ENCODE assay signal across 8 cellular contexts in genomic region chr12:48000878-48001321, GRCh38. TPM values are rescaled to one million over a fixed set of nuclear protein-coding genes. Genes with fewer than 3 reads are reported as not detected.
DNase-seq lines count a peak whose midpoint lies in the region; ATAC-seq and TF ChIP-seq lines count a peak whose summit lies in the region.

No MANE protein-coding gene starts in this region.

- no peak overlapping the region for H3K4ac ChIP-seq in IMR-90 (ENCODE audit: low read depth, low read length)

- H3K4me3 ChIP-seq in CD8-positive, alpha-beta T cell (ENCODE audit: low read depth, low read length): no peak overlapping the region
- peak overlapping the region; percentile 26; the same call in 1 of the 2 replicates for H3K4me3 ChIP-seq in IMR-90 (ENCODE audit: insufficient read depth, low read depth, low read length)
- peak overlapping the region; percentile 44 to 56 for H3K4me3 ChIP-seq in right atrium auricular region
- H3K4me3 ChIP-seq in skeletal muscle cell (ENCODE audit: low read depth, low read length): peak overlapping the region; percentile 53

- H3K27me3 ChIP-seq in CD8-positive, alpha-beta T cell (ENCODE audit: insufficient read depth, low read length): peaks cover 46% of the 10 kb centered on the region
- H3K27me3 ChIP-seq in IMR-90 (ENCODE audit: control insufficient read depth, insufficient read depth, low read length): peaks cover 78% of the 10 kb centered on the region
- H3K27me3 ChIP-seq in right atrium auricular region: peaks cover 10 to 26% of the 10 kb centered on the region in 2 donors

- H3K27me3 Mint-ChIP-seq in CD8-positive, alpha-beta T cell (ENCODE audit: low read depth): peaks cover 75% of the 10 kb centered on the region
- H3K27me3 Mint-ChIP-seq in activated T-helper 1 cell treated with anti-CD3 and anti-CD28 coated beads, Interleukin-12 subunit alpha, Interleukin-12 subunit beta, Interleukin-2, Interleukin-4 antibody, amounts not matched to agents 30 ng/mL and 10 ng/mL and 1 ng/mL, durations not matched to agents 14 hours and 24 hours and 36 hours (ENCODE audit: insufficient read depth): peaks cover 86% of the 10 kb centered on the region

- peaks cover 6% of the 10 kb centered on the region; the same call in 1 of the 2 replicates for H4K20me1 ChIP-seq in IMR-90 (ENCODE audit: insufficient read depth, low read length)

- no peak overlapping the region for H2BK15ac ChIP-seq in IMR-90 (ENCODE audit: low read depth, low read length)

- intact Hi-C loops in CD8-positive, alpha-beta T cell (cut with DNase I, micrococcal nuclease): no loop called here
- intact Hi-C loops in IMR-90 (cut with micrococcal nuclease): no loop called here
- intact Hi-C loops in activated T-helper 1 cell treated with anti-CD3 and anti-CD28 coated beads, Interleukin-12 subunit alpha, Interleukin-12 subunit beta, Interleukin-2, Interleukin-4 antibody, amounts not matched to agents 30 ng/mL and 10 ng/mL and 1 ng/mL, durations not matched to agents 14 hours and 24 hours and 36 hours (cut with micrococcal nuclease): loop anchor here (5.0 kb wide), 3 partner anchors 166 to 976 kb away; partner anchors contain the start of genes CCDC184 and WNT1

- H3K79me1 ChIP-seq in IMR-90 (ENCODE audit: low read depth in 1 of 2, low read length in 2 of 2): no peaks in the 10 kb centered on the region

- dilution Hi-C loops in IMR-90 (cut with HindIII; ENCODE audit: low sequenced_read_pairs, unreplicated experiment): no loop called here

- BruUV-seq in IMR-90 (replicated peaks; lab: Mats Ljungman, UMichigan): no TSS peak

- no peak overlapping the region for H3K9ac ChIP-seq in IMR-90 (ENCODE audit: low read depth, low read length)

- TF ChIP-seq POLR2A in IMR-90 (IDR thresholded peaks at IDR 0.05; ENCODE audit: low read depth, low read length): no peak

- no peak overlapping the region for H2AK9ac ChIP-seq in IMR-90 (replicated peaks; ENCODE audit: low read depth, low read length, poor library complexity)

- no peak overlapping the region for H2BK120ac ChIP-seq in IMR-90 (ENCODE audit: low read depth, low read length)

- no peak overlapping the region for H3K27ac Mint-ChIP-seq in CD8-positive, alpha-beta T cell
- no peak overlapping the region for H3K27ac Mint-ChIP-seq in activated T-helper 1 cell treated with anti-CD3 and anti-CD28 coated beads, Interleukin-12 subunit alpha, Interleukin-12 subunit beta, Interleukin-2, Interleukin-4 antibody, amounts not matched to agents 30 ng/mL and 10 ng/mL and 1 ng/mL, durations not matched to agents 14 hours and 24 hours and 36 hours

- no peak overlapping the region for H3K18ac ChIP-seq in IMR-90 (ENCODE audit: low read depth, low read length)

- H2BK20ac ChIP-seq in IMR-90 (ENCODE audit: low read depth, low read length): no peak overlapping the region

- POLR2A ChIA-PET in CD8-positive, alpha-beta T cell (lab: Charles Lee): no interaction called here
- POLR2A ChIA-PET in IMR-90 (lab: Charles Lee; ENCODE audit: unreplicated experiment): no interaction called here

- no peaks in the 10 kb centered on the region for H3K36me3 Mint-ChIP-seq in CD8-positive, alpha-beta T cell
- H3K36me3 Mint-ChIP-seq in activated T-helper 1 cell treated with anti-CD3 and anti-CD28 coated beads, Interleukin-12 subunit alpha, Interleukin-12 subunit beta, Interleukin-2, Interleukin-4 antibody, amounts not matched to agents 30 ng/mL and 10 ng/mL and 1 ng/mL, durations not matched to agents 14 hours and 24 hours and 36 hours (ENCODE audit: low read depth): no peaks in the 10 kb centered on the region

- no peaks in the 10 kb centered on the region for H3K36me3 ChIP-seq in CD8-positive, alpha-beta T cell (ENCODE audit: insufficient read depth, low read length)
- H3K36me3 ChIP-seq in IMR-90 (ENCODE audit: control insufficient read depth, insufficient read depth, low read length): no peaks in the 10 kb centered on the region
- no peaks in the 10 kb centered on the region for H3K36me3 ChIP-seq in right atrium auricular region

- ATAC-seq in CD8-positive, alpha-beta T cell: no peak
- ATAC-seq in IMR-90 (ENCODE audit: low read depth) (peak; percentile 54), HG02642 (IDR thresholded peaks at IDR 0.05; ENCODE audit: poor library complexity, unreplicated experiment) (no peak), GM18517 (IDR thresholded peaks at IDR 0.05; ENCODE audit: unreplicated experiment) (no peak), HG03280 (IDR thresholded peaks at IDR 0.05; ENCODE audit: unreplicated experiment) (no peak)

- H2AFZ ChIP-seq in IMR-90 (replicated peaks; ENCODE audit: low read length, poor library complexity): peak overlapping the region; percentile 92

- CTCF ChIA-PET in CD8-positive, alpha-beta T cell (lab: Charles Lee): no interaction called here
- CTCF ChIA-PET in IMR-90 (lab: Yijun Ruan, JAX): interaction anchor here (1.5 kb wide), 1 partner anchor 9 kb away, joined by 3 read pairs; no protein-coding TSS in a partner anchor

- TF ChIP-seq RAD21 in IMR-90 (IDR thresholded peaks at IDR 0.05; ENCODE audit: low read length): no peak

- H3K9me3 ChIP-seq in CD8-positive, alpha-beta T cell (ENCODE audit: low read length): no peaks in the 10 kb centered on the region
- H3K9me3 ChIP-seq in IMR-90 (ENCODE audit: control insufficient read depth, insufficient read depth, low read length) (no peaks in the 10 kb centered on the region), right atrium auricular region (no peaks in the 10 kb centered on the region)

- no peak overlapping the region for H4K91ac ChIP-seq in IMR-90 (ENCODE audit: insufficient read depth, low read depth, low read length)

- H3K27ac ChIP-seq in CD8-positive, alpha-beta T cell (ENCODE audit: low read depth, low read length): no peak overlapping the region
- H3K27ac ChIP-seq in IMR-90 (ENCODE audit: insufficient read depth, low read length) (no peak overlapping the region), right atrium auricular region (peak overlapping the region in 1 of 2 donors; percentile 45)

- DNase-seq in CD8-positive, alpha-beta T cell: no peak
- DNase-seq in IMR-90 (peak; percentile 47), right atrium auricular region (ENCODE audit: low spot score) (no peak), skeletal muscle cell (ENCODE audit: low read depth) (no peak)
- no peak for DNase-seq in activated T-helper 1 cell treated with anti-CD3 and anti-CD28 coated beads, Interleukin-12 subunit alpha, Interleukin-12 subunit beta, Interleukin-2, Interleukin-4 antibody, amounts not matched to agents 30 ng/mL and 10 ng/mL and 1 ng/mL, durations not matched to agents 14 hours and 24 hours and 36 hours (ENCODE audit: low spot score)

- H2BK5ac ChIP-seq in IMR-90 (ENCODE audit: low read depth, low read length, poor library complexity, severe bottlenecking): no peak overlapping the region

- peaks cover 46% of the 10 kb centered on the region for H3K4me1 ChIP-seq in CD8-positive, alpha-beta T cell (ENCODE audit: insufficient read depth, low read length)
- H3K4me1 ChIP-seq in IMR-90 (ENCODE audit: control insufficient read depth, insufficient read depth, low read length): peaks cover 4% of the 10 kb centered on the region; the same call in 1 of the 2 replicates
- peaks cover 0 to 50% of the 10 kb centered on the region in 2 donors for H3K4me1 ChIP-seq in right atrium auricular region

- peaks cover 37% of the 10 kb centered on the region for H3K4me1 Mint-ChIP-seq in CD8-positive, alpha-beta T cell (ENCODE audit: low read depth)
- peaks cover 32% of the 10 kb centered on the region for H3K4me1 Mint-ChIP-seq in activated T-helper 1 cell treated with anti-CD3 and anti-CD28 coated beads, Interleukin-12 subunit alpha, Interleukin-12 subunit beta, Interleukin-2, Interleukin-4 antibody, amounts not matched to agents 30 ng/mL and 10 ng/mL and 1 ng/mL, durations not matched to agents 14 hours and 24 hours and 36 hours (ENCODE audit: low read depth)

- no peaks in the 10 kb centered on the region for H3K9me1 ChIP-seq in IMR-90 (ENCODE audit: insufficient read depth, low read length)

- H3K9me3 Mint-ChIP-seq in CD8-positive, alpha-beta T cell: no peaks in the 10 kb centered on the region
- no peaks in the 10 kb centered on the region for H3K9me3 Mint-ChIP-seq in activated T-helper 1 cell treated with anti-CD3 and anti-CD28 coated beads, Interleukin-12 subunit alpha, Interleukin-12 subunit beta, Interleukin-2, Interleukin-4 antibody, amounts not matched to agents 30 ng/mL and 10 ng/mL and 1 ng/mL, durations not matched to agents 14 hours and 24 hours and 36 hours

- no peak for TF ChIP-seq CTCF in CD8-positive, alpha-beta T cell (IDR thresholded peaks at IDR 0.05)
- TF ChIP-seq CTCF in IMR-90 (conservative IDR thresholded peaks at IDR 0.05; ENCODE audit: low read depth, low read length) (no peak), right atrium auricular region (IDR thresholded peaks at IDR 0.05) (no peak)

- no peak overlapping the region for H3K56ac ChIP-seq in IMR-90 (ENCODE audit: extremely low read depth, insufficient read depth, low read length)

- WGBS in IMR-90 (ENCODE audit: extremely low coverage in 2 of 2, insufficient read length in 1 of 2), 2 experiments: 0% methylated on average over 1 of the region's 11 CpGs; no CpG with 5 or more reads in 1 of the 2 experiments

- in situ Hi-C loops in IMR-90 (cut with MboI; ENCODE audit: low sequenced_read_pairs): no loop called here

- no peak overlapping the region for H4K8ac ChIP-seq in IMR-90 (ENCODE audit: low read depth in 2 of 2, low read length in 2 of 2)

- H3K4me2 ChIP-seq in IMR-90 (ENCODE audit: low read depth, low read length): peak overlapping the region; percentile 79

- H2AK5ac ChIP-seq in IMR-90 (ENCODE audit: low read depth, low read length): no peak overlapping the region

- H3K23ac ChIP-seq in IMR-90 (ENCODE audit: low read depth, low read length): no peak overlapping the region

- H3K4me3 Mint-ChIP-seq in CD8-positive, alpha-beta T cell: peak overlapping the region; percentile 77
- H3K4me3 Mint-ChIP-seq in activated T-helper 1 cell treated with anti-CD3 and anti-CD28 coated beads, Interleukin-12 subunit alpha, Interleukin-12 subunit beta, Interleukin-2, Interleukin-4 antibody, amounts not matched to agents 30 ng/mL and 10 ng/mL and 1 ng/mL, durations not matched to agents 14 hours and 24 hours and 36 hours: peak overlapping the region; percentile 54

- no peak overlapping the region for H3K14ac ChIP-seq in IMR-90 (replicated peaks; ENCODE audit: low read depth, low read length)

- no peak overlapping the region for H4K5ac ChIP-seq in IMR-90 (ENCODE audit: low read depth, low read length)

RNA-seq across cellular contexts. Expression of gene COL2A1, which starts 3.4 kb away (rescaled TPM):
- not detected for total RNA-seq in CD8-positive, alpha-beta T cell
- not detected in 2 replicates for total RNA-seq in IMR-90 (2012; rRNA removed)
- 0.05 TPM in 1 of 2 replicates, not detected in the other for polyA plus RNA-seq in IMR-90 (2012; rRNA removed)
- 0.03 and 0.05 TPM in 2 replicates for polyA plus RNA-seq in IMR-90 (2012; cell fraction: cytosol; rRNA removed)
- 0.03 and 0.05 TPM in 2 replicates for polyA plus RNA-seq in IMR-90 (2012; cell fraction: nucleus; rRNA removed; ENCODE audit: low replicate concordance)
- total RNA-seq in activated T-helper 1 cell treated with anti-CD3 and anti-CD28 coated beads, Interleukin-12 subunit alpha, Interleukin-12 subunit beta, Interleukin-2, Interleukin-4 antibody, amounts not matched to agents 30 ng/mL and 10 ng/mL and 1 ng/mL, durations not matched to agents 14 hours and 24 hours and 36 hours: 0.08 TPM in 1 of 2 replicates, not detected in the other
- not detected for total RNA-seq in right atrium auricular region

RNA-seq across cellular contexts. Expression of gene TMEM106C, which starts 37.5 kb away (rescaled TPM):
- total RNA-seq in CD8-positive, alpha-beta T cell: 10 to 100 TPM; 12.1 to 13.1 TPM
- 63.9 and 72.1 TPM in 2 replicates for total RNA-seq in IMR-90 (2012; rRNA removed)
- polyA plus RNA-seq in IMR-90 (2012; rRNA removed): 66.4 and 74.6 TPM in 2 replicates
- polyA plus RNA-seq in IMR-90 (2012; cell fraction: cytosol; rRNA removed): 27.2 and 37.7 TPM in 2 replicates
- 34.4 and 64.6 TPM in 2 replicates for polyA plus RNA-seq in IMR-90 (2012; cell fraction: nucleus; rRNA removed; ENCODE audit: low replicate concordance)
- total RNA-seq in activated T-helper 1 cell treated with anti-CD3 and anti-CD28 coated beads, Interleukin-12 subunit alpha, Interleukin-12 subunit beta, Interleukin-2, Interleukin-4 antibody, amounts not matched to agents 30 ng/mL and 10 ng/mL and 1 ng/mL, durations not matched to agents 14 hours and 24 hours and 36 hours: 139 and 143 TPM in 2 replicates
- total RNA-seq in right atrium auricular region: 100 to 1,000 TPM in 1 of 2 donors, 10 to 100 TPM in 1; 54.7 to 107 TPM
